In genomic region chrX:124476562-124476961, GRCh38 we compare ENCODE assay signal across 21 cellular contexts.
DNase-seq lines count a peak whose midpoint lies in the region; ATAC-seq and TF ChIP-seq lines count a peak whose summit lies in the region.
"Had no signal": no experiment of that assay in that cellular context is flagged by ENCODE, and none has a peak within 500 bp of the region (broad histone marks: within the 10 kb centered on the region; RNA-seq: fewer than 3 reads in every experiment).

No MANE protein-coding gene starts in this region.

- no peak overlapping the region for H4K8ac ChIP-seq in H9 (replicated peaks; ENCODE audit: insufficient read length, low read depth, low read length)

- no peak overlapping the region for H3K23ac ChIP-seq in H9 (ENCODE audit: insufficient read length, low read depth, low read length)

- no peak overlapping the region for H2BK15ac ChIP-seq in H9 (ENCODE audit: low read depth, low read length)

- DNase-seq in NOMO-1 treated with DMSO at 0.1 percent for 48 hours (lab: John Stamatoyannopoulos, UW; ENCODE audit: unreplicated experiment): peak; percentile 21
- no peak for DNase-seq in NOMO-1 treated with dmso at 0.1 percent for 144 hours (lab: John Stamatoyannopoulos, UW; ENCODE audit: unreplicated experiment)
- no peak for DNase-seq in H9
- no peak for DNase-seq in SKM-1 treated with dmso at 0.1 percent for 144 hours (lab: John Stamatoyannopoulos, UW; ENCODE audit: unreplicated experiment)
- DNase-seq in T-helper 17 cell: no peak
- DNase-seq: CD8-positive, alpha-beta memory T cell; DND-41; GDM1; KBM-7; NCI-H1048; NCI-H1694; NCI-H2107; NCI-H226; NCI-H526 treated with DMSO at 0.1 percent for 48 hours; Right ventricle myocardium superior had no signal

- no peaks in the 10 kb centered on the region for H3K4me1 ChIP-seq in H9 (ENCODE audit: insufficient read depth, low read length)

- H3K27ac Mint-ChIP-seq in H9: no peak overlapping the region
- no peak overlapping the region for H3K27ac Mint-ChIP-seq in T-helper 17 cell
- H3K27ac Mint-ChIP-seq: CD8-positive, alpha-beta memory T cell had no signal

- H2BK120ac ChIP-seq in H9 (ENCODE audit: low read depth, low read length, poor library complexity, severe bottlenecking): no peak overlapping the region

- H3K14ac ChIP-seq in H9 (ENCODE audit: insufficient read depth, low read length): no peak overlapping the region

- H4K20me1 ChIP-seq in H9 (ENCODE audit: control insufficient read depth, insufficient read depth, insufficient read length): no peaks in the 10 kb centered on the region

- H3T11ph ChIP-seq in H9 (ENCODE audit: low read length): no peak overlapping the region

- no peak overlapping the region for H3K4me3 Mint-ChIP-seq in H9
- no peak overlapping the region for H3K4me3 Mint-ChIP-seq in T-helper 17 cell
- H3K4me3 Mint-ChIP-seq: CD8-positive, alpha-beta memory T cell had no signal

- H3K23me2 ChIP-seq in H9 (ENCODE audit: insufficient read length, low read depth, low read length, poor library complexity, severe bottlenecking): no peaks in the 10 kb centered on the region

- no peaks in the 10 kb centered on the region for H3K9me3 ChIP-seq in H9 (ENCODE audit: control insufficient read depth, low read depth, low read length)
- H3K9me3 ChIP-seq in T-helper 17 cell (ENCODE audit: control insufficient read depth, low read length, poor library complexity, severe bottlenecking): no peaks in the 10 kb centered on the region

- H2AK5ac ChIP-seq in H9 (ENCODE audit: insufficient read length, low read length): no peak overlapping the region

- H4K5ac ChIP-seq in H9 (ENCODE audit: insufficient read length, low read depth, low read length): no peak overlapping the region

- H3K9ac ChIP-seq in H9 (ENCODE audit: extremely low read depth, insufficient read length, low read length): no peak overlapping the region

- no peak overlapping the region for H3K27ac ChIP-seq in H9 (ENCODE audit: insufficient read length, low read depth, low read length)
- H3K27ac ChIP-seq: 22Rv1 had no signal

- H3K4me2 ChIP-seq in H9 (ENCODE audit: insufficient read depth, insufficient read length, low read length): no peak overlapping the region

- H2BK5ac ChIP-seq in H9 (ENCODE audit: insufficient read length, low read length): no peak overlapping the region

- ATAC-seq in HG02981 (IDR thresholded peaks at IDR 0.05; ENCODE audit: unreplicated experiment) (peak; percentile 60), HG03558 (IDR thresholded peaks at IDR 0.05; ENCODE audit: extremely low read depth, unreplicated experiment) (peak; percentile 39), HG02885 (IDR thresholded peaks at IDR 0.05; ENCODE audit: poor library complexity, unreplicated experiment) (no peak), T-helper 17 cell (no peak)
- ATAC-seq: HCT116, Panc1 had no signal

- no peaks in the 10 kb centered on the region for H3K27me3 ChIP-seq in H9 (ENCODE audit: insufficient read depth, low read length)

- no peak overlapping the region for H2BK20ac ChIP-seq in H9 (ENCODE audit: low read depth, low read length, poor library complexity, severe bottlenecking)

- H3K27me3 Mint-ChIP-seq in H9 (ENCODE audit: low read depth) (no peaks in the 10 kb centered on the region), T-helper 17 cell (no peaks in the 10 kb centered on the region)

- H3K36me3 Mint-ChIP-seq in H9 (ENCODE audit: insufficient read depth in 1 of 3, low read depth in 3 of 3) (no peaks in the 10 kb centered on the region; a peak in 2 of 7 replicates), T-helper 17 cell (ENCODE audit: low read depth) (no peaks in the 10 kb centered on the region)
- H3K36me3 Mint-ChIP-seq: CD8-positive, alpha-beta memory T cell had no signal

- H3K9me3 Mint-ChIP-seq in H9: peaks cover 2 to 3% of the 10 kb centered on the region in 2 experiments; a peak in 2 of 5 replicates
- H3K9me3 Mint-ChIP-seq: CD8-positive, alpha-beta memory T cell had no signal

- H3K4ac ChIP-seq in H9 (ENCODE audit: low read depth, low read length): no peak overlapping the region

- no peaks in the 10 kb centered on the region for H3K79me2 ChIP-seq in H9 (ENCODE audit: insufficient read depth, low read length)

- H3K79me1 ChIP-seq in H9 (ENCODE audit: insufficient read depth, low read depth, low read length, poor library complexity, severe bottlenecking): no peaks in the 10 kb centered on the region

- H3K56ac ChIP-seq in H9 (ENCODE audit: insufficient read length, low read depth, low read length): no peak overlapping the region

- no peak for TF ChIP-seq CTCF in H9 (conservative IDR thresholded peaks at IDR 0.05)

- no peak overlapping the region for H3K18ac ChIP-seq in H9 (ENCODE audit: insufficient read length, low read depth, low read length)

- no peak overlapping the region for H4K91ac ChIP-seq in H9 (ENCODE audit: insufficient read length, low read depth, low read length)

- no peak overlapping the region for H2AFZ ChIP-seq in H9 (ENCODE audit: low read length)

- no peak overlapping the region for H2BK12ac ChIP-seq in H9 (ENCODE audit: insufficient read length, low read depth, low read length)

- H3K4me1 Mint-ChIP-seq in H9 (peaks cover 13 to 15% of the 10 kb centered on the region in 2 experiments), T-helper 17 cell (no peaks in the 10 kb centered on the region)
- H3K4me1 Mint-ChIP-seq: CD8-positive, alpha-beta memory T cell had no signal

- no CpG with 5 or more reads among the region's 2 CpGs for WGBS in H9 (ENCODE audit: extremely low coverage, insufficient read length, low lambda C conversion rate)

Comparison
In these comparisons a context has a peak if more than half of its experiments do, and no peak if none do; other contexts are left out.
1. ATAC-seq: peak in HG02981 (single experiment) and HG03558 (single experiment); none in HG02885 (single experiment) and T-helper 17 cell (single experiment).